Comparison of ENCODE assay signal across 18 cellular contexts in genomic region chr14:95396221-95396620, GRCh38.
"Had no signal": no experiment of that assay in that cellular context is flagged by ENCODE, and none has a peak within 500 bp of the region (broad histone marks: within the 10 kb centered on the region; RNA-seq: fewer than 3 reads in every experiment).

No MANE protein-coding gene starts in this region.

- H3K4me3 ChIP-seq: adrenal gland, breast epithelium, coronary artery, esophagus muscularis mucosa, sigmoid colon, suprapubic skin, vagina had no signal

- FAIRE-seq: astrocyte had no signal

- H3K9me3 Mint-ChIP-seq: activated naive CD4-positive, alpha-beta T cell treated with anti-CD3 and anti-CD28 coated beads for 36 hours; activated T-cell treated with anti-CD3 and anti-CD28 coated beads, Interleukin-2, amount 50 U/mL, for 4 hours had no signal

- ATAC-seq: activated T-cell treated with anti-CD3 and anti-CD28 coated beads, Interleukin-2, amount 50 U/mL, for 4 hours had no signal

- H3K27ac Mint-ChIP-seq: activated naive CD4-positive, alpha-beta T cell treated with anti-CD3 and anti-CD28 coated beads for 36 hours had no signal

- H3K27ac ChIP-seq: adrenal gland, breast epithelium, coronary artery, esophagus muscularis mucosa, sigmoid colon, suprapubic skin, vagina had no signal

- H3K9me3 ChIP-seq: adrenal gland, breast epithelium, esophagus muscularis mucosa, sigmoid colon, suprapubic skin, vagina had no signal

- H3K4me1 ChIP-seq: adrenal gland, breast epithelium, esophagus muscularis mucosa, sigmoid colon, suprapubic skin, vagina had no signal

- H3K4me3 Mint-ChIP-seq: activated naive CD4-positive, alpha-beta T cell treated with anti-CD3 and anti-CD28 coated beads for 36 hours; activated T-cell treated with anti-CD3 and anti-CD28 coated beads, Interleukin-2, amount 50 U/mL, for 4 hours had no signal

- H3K36me3 ChIP-seq: adrenal gland, breast epithelium, esophagus muscularis mucosa, sigmoid colon, suprapubic skin, vagina had no signal

- DNase-seq: activated CD4-positive, alpha-beta T cell treated with anti-CD3 and anti-CD28 coated beads, Interleukin-2, amount 50 U/mL, for 1 hour; activated CD4-positive, CD25-positive, alpha-beta regulatory T cell treated with anti-CD3 and anti-CD28 coated beads, Interleukin-2, amount 50 U/mL, for 72 hours; activated CD8-positive, alpha-beta memory T cell treated with anti-CD3 and anti-CD28 coated beads, Interleukin-2, amount 50 U/mL, for 4 hours; activated naive CD4-positive, alpha-beta T cell treated with anti-CD3 and anti-CD28 coated beads for 36 hours; activated T-cell treated with anti-CD3 and anti-CD28 coated beads, Interleukin-2, amount 50 U/mL, for 4 hours; adrenal gland; occipital lobe; posterior cingulate gyrus; stimulated activated CD4-positive, alpha-beta T cell treated with anti-CD3 and anti-CD28 coated beads, Interleukin-4, amount 100 ng/mL, for 4 hours; stimulated activated naive CD4-positive, alpha-beta T cell treated with Interleukin-2 at 50 U/mL for 16 hours; T-helper 1 cell had no signal

- H3K27me3 ChIP-seq: adrenal gland, breast epithelium, esophagus muscularis mucosa, sigmoid colon, suprapubic skin, vagina had no signal
